2 cellular contexts compared by ENCODE assay signal in the genomic region with DNA sequence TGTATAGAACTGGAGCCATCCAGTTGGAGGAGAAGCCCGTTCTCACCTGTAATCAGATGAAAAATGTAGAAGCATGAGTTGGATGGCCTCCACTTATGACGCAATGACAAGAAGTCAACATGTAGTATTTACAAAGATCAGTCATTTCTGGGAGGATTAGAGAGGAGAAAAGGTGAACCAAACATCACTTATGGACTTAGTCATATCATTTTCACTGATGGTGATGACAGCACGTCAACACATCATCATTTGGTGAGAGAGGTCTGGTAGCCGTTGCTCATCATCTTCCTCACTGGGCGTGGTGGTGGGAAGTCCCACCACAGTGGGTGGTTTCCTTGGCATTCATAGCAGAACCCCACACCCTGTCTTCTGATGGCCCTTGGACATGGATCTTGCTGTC.
TF ChIP-seq lines count a peak whose summit lies in the region.

No MANE protein-coding gene starts in this region.

TF ChIP-seq in IMR-90, 13 proteins besides CTCF, POLR2A, EP300 and RAD21 (continued from another document):
- no peak for TF ChIP-seq MXI1 (IDR thresholded peaks at IDR 0.05; ENCODE audit: borderline replicate concordance, low read depth, low read length)

TF ChIP-seq in GM12878, 131 proteins besides CTCF, POLR2A, EP300 and RAD21 (continued from another document):
- TF ChIP-seq, protein P1, sequence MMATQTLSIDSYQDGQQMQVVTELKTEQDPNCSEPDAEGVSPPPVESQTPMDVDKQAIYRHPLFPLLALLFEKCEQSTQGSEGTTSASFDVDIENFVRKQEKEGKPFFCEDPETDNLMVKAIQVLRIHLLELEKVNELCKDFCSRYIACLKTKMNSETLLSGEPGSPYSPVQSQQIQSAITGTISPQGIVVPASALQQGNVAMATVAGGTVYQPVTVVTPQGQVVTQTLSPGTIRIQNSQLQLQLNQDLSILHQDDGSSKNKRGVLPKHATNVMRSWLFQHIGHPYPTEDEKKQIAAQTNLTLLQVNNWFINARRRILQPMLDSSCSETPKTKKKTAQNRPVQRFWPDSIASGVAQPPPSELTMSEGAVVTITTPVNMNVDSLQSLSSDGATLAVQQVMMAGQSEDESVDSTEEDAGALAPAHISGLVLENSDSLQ (IDR thresholded peaks at IDR 0.05) = peak; percentile 24; the same call in 1 of the 2 replicates
- TF ChIP-seq RUNX3 (IDR thresholded peaks at IDR 0.05; ENCODE audit: low read length) = peak; percentile 48; the same call in 1 of the 2 replicates
- peak; percentile 55 for TF ChIP-seq JUNB (IDR thresholded peaks at IDR 0.05)
- TF ChIP-seq CREM (IDR thresholded peaks at IDR 0.05; ENCODE audit: low read depth) = peak; percentile 55
- no peak for TF ChIP-seq PAX8 (IDR thresholded peaks at IDR 0.05)
- TF ChIP-seq SMAD5 (IDR thresholded peaks at IDR 0.05; ENCODE audit: low read depth) = no peak
- TF ChIP-seq, protein P2, sequence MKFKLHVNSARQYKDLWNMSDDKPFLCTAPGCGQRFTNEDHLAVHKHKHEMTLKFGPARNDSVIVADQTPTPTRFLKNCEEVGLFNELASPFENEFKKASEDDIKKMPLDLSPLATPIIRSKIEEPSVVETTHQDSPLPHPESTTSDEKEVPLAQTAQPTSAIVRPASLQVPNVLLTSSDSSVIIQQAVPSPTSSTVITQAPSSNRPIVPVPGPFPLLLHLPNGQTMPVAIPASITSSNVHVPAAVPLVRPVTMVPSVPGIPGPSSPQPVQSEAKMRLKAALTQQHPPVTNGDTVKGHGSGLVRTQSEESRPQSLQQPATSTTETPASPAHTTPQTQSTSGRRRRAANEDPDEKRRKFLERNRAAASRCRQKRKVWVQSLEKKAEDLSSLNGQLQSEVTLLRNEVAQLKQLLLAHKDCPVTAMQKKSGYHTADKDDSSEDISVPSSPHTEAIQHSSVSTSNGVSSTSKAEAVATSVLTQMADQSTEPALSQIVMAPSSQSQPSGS (IDR thresholded peaks at IDR 0.05; ENCODE audit: low read length) = 0 out of 2 replicates have a peak, but pooled peaks have one; percentile 17
TF ChIP-seq in GM12878: peak in this region for 6.
